ENCODE assay signal across 15 cellular contexts in the genomic region with DNA sequence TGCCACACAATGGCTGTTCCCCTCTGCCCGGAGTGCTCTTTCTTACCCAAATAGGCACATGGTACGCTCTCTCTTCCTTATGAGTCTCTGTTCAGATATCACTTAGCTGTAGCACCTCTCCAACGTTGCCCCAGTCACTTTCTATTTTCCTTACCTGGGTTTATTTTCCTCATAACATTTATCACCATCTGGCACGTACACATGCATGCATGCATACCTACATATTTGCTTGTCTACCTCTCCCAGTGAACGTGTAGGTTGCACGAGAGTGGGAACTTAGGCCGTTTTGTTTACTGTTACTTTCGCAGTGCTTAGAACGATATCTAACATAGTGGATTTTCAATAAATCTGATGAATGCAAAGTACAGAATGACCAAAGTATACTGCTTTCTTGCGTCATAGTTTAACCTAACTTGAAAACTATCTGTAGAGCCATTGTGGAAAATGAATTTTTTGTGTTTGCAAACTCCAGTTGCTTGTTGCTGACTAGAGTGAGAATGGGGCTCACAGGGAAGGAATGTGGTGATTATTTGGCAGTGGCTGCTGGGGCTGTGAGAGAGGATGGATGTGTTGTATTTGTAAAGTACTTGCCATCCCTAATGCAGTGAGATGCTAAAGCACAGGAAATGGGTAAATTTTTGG. TPM values are rescaled to one million over a fixed set of nuclear protein-coding genes. Genes with fewer than 3 reads are reported as not detected.
DNase-seq lines count a peak whose midpoint lies in the region; ATAC-seq and TF ChIP-seq lines count a peak whose summit lies in the region.
"Had no signal": no experiment of that assay in that cellular context is flagged by ENCODE, and none has a peak within 500 bp of the region (broad histone marks: within the 10 kb centered on the region; RNA-seq: fewer than 3 reads in every experiment).

No MANE protein-coding gene starts in this region.

- CTCF ChIA-PET in BJ (lab: Yijun Ruan, JAX), result interaction anchor here (1.1 to 2.4 kb wide), 6 partner anchors 12 to 218 kb away, joined by 3 to 12 read pairs (median 4); no protein-coding TSS in a partner anchor

- TF ChIP-seq CTCF in BJ (IDR thresholded peaks at IDR 0.05; ENCODE audit: insufficient read depth, low read depth, low read length) (no peak), HFFc6 (IDR thresholded peaks at IDR 0.05) (no peak), choroid plexus epithelial cell (conservative IDR thresholded peaks at IDR 0.05; ENCODE audit: low read depth, low read length) (no peak)

- H3K4me3 ChIP-seq in BJ (ENCODE audit: low read depth, low read length), result no peak overlapping the region
- no peak overlapping the region for H3K4me3 ChIP-seq in choroid plexus epithelial cell (ENCODE audit: low read depth, low read length)
- H3K4me3 ChIP-seq: lower lobe of right lung had no signal

- no peak overlapping the region for H3K4me3 Mint-ChIP-seq in HFFc6
- H3K4me3 Mint-ChIP-seq: activated CD8-positive, alpha-beta T cell treated with anti-CD3 and anti-CD28 coated beads for 36 hours; activated T-helper 17 cell treated with anti-CD3 and anti-CD28 coated beads, Interleukin-2, amount 50 U/mL, for 72 hours had no signal

- in situ Hi-C loops in KBM-7 (cut with MboI; ENCODE audit: low pct_unique_long_range_greater_than_20kb, low sequenced_read_pairs), result loop anchor here (25.0 kb wide), 1 partner anchor 221 kb away; no protein-coding TSS in a partner anchor

- no peaks in the 10 kb centered on the region for H3K27me3 Mint-ChIP-seq in HFFc6 (ENCODE audit: insufficient read depth)
- H3K27me3 Mint-ChIP-seq: activated CD8-positive, alpha-beta T cell treated with anti-CD3 and anti-CD28 coated beads for 36 hours; activated T-helper 17 cell treated with anti-CD3 and anti-CD28 coated beads, Interleukin-2, amount 50 U/mL, for 72 hours had no signal

- POLR2A ChIA-PET in BJ (lab: Charles Lee), result no interaction called here

- DNase-seq in BJ (ENCODE audit: low read depth) (peak; percentile 39), HFFc6 (peak; percentile 46), choroid plexus epithelial cell (ENCODE audit: low read depth) (peak; percentile 67), iPS-NIHi7 (ENCODE audit: extremely low spot score) (peak; percentile 36), cerebellar cortex (ENCODE audit: low spot score) (no peak), KBM-7 (no peak)
- DNase-seq: activated CD8-positive, alpha-beta T cell treated with anti-CD3 and anti-CD28 coated beads for 36 hours; anterior cingulate cortex; lower lobe of right lung; NCI-H2081; NCI-H748 treated with DMSO at 0.1 percent for 48 hours had no signal

- H3K36me3 ChIP-seq in BJ (ENCODE audit: control insufficient read depth, insufficient read depth, low read length), result peaks cover 2% of the 10 kb centered on the region

- ATAC-seq in HG03196 (IDR thresholded peaks at IDR 0.05; ENCODE audit: unreplicated experiment), result no peak
- no peak for ATAC-seq in HG03520 (IDR thresholded peaks at IDR 0.05; ENCODE audit: unreplicated experiment)
- ATAC-seq: activated CD8-positive, alpha-beta T cell treated with anti-CD3 and anti-CD28 coated beads for 36 hours; activated T-helper 17 cell treated with anti-CD3 and anti-CD28 coated beads, Interleukin-2, amount 50 U/mL, for 72 hours; lower lobe of right lung; SK-N-SH treated with all-trans-retinoic acid at 6 μM for 48 hours had no signal

- H3K27ac Mint-ChIP-seq in HFFc6, result peak overlapping the region; percentile 5; the same call in 1 of the 2 replicates
- H3K27ac Mint-ChIP-seq: activated CD8-positive, alpha-beta T cell treated with anti-CD3 and anti-CD28 coated beads for 36 hours; activated T-helper 17 cell treated with anti-CD3 and anti-CD28 coated beads, Interleukin-2, amount 50 U/mL, for 72 hours had no signal

- H3K36me3 Mint-ChIP-seq in HFFc6 (ENCODE audit: low read depth), result peaks cover 17% of the 10 kb centered on the region

- no peaks in the 10 kb centered on the region for H3K27me3 ChIP-seq in BJ (ENCODE audit: control insufficient read depth, insufficient read depth, low read length)

- no peaks in the 10 kb centered on the region for H3K9me3 Mint-ChIP-seq in HFFc6
- H3K9me3 Mint-ChIP-seq: activated CD8-positive, alpha-beta T cell treated with anti-CD3 and anti-CD28 coated beads for 36 hours; activated T-helper 17 cell treated with anti-CD3 and anti-CD28 coated beads, Interleukin-2, amount 50 U/mL, for 72 hours had no signal

- H3K4me1 Mint-ChIP-seq in HFFc6 (ENCODE audit: low read depth), result peaks cover 76% of the 10 kb centered on the region

RNA-seq across cellular contexts. Expression of gene ACSL3, which starts 47.1 kb away (rescaled TPM):
- 46.3 and 56.8 TPM in 2 replicates for polyA plus RNA-seq in BJ (2011; rRNA removed)
- 43.6 and 51.9 TPM in 2 replicates for polyA minus RNA-seq in BJ (2011; rRNA and poly(A)+ RNA removed)
- 100 to 1,000 TPM in 1 of 6 experiments, 10 to 100 TPM in 5; 64.5 to 119 (median 87.8) TPM for total RNA-seq in HFFc6 (2021; fragmentation: NEBNext Ultra II Directional; extraction: Animal tissue kit (Norgen Biotek cat#: 25700))

Comparison
In these comparisons a context has a peak if more than half of its experiments do, and no peak if none do; other contexts are left out.
1. DNase-seq: peak in BJ (single experiment), HFFc6 (single experiment), choroid plexus epithelial cell (single experiment) and iPS-NIHi7 (single experiment); none in cerebellar cortex (single experiment) and KBM-7 (single experiment).